23 cellular contexts compared by ENCODE assay signal in the genomic region with DNA sequence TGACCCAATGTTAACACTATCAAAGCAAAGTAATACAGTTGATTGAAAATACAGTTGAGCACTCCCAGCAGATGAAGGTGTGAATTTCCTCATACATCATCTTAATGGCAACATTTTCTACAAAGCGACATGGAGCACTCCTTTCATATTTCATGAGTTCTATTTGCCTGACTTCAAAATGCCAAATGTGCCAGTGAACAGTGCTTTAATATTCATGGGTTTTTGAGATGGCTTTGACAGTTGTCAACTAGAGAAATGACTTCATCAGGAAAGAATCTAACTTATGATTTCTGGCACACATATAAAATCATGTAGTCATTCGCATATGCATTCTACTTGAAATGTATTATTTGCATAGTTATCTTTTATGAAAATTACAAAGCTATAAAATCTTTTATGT.
"Had no signal": no experiment of that assay in that cellular context is flagged by ENCODE, and none has a peak within 500 bp of the region (broad histone marks: within the 10 kb centered on the region; RNA-seq: fewer than 3 reads in every experiment).

No MANE protein-coding gene starts in this region.

- DNase-seq: IMR-90, Kasumi-1, KG1, MV-4-11, NCI-H1092, NCI-H1105 treated with DMSO at 0.1 percent for 48 hours, NCI-H1417 treated with DMSO at 0.1 percent for 48 hours, NCI-H187, NCI-H2029 treated with DMSO at 0.1 percent for 48 hours, NCI-H2171 treated with DMSO at 0.1 percent for 48 hours, NCI-H345, NCI-H446 treated with DMSO at 0.1 percent for 48 hours, NCI-H510A treated with DMSO at 0.1 percent for 48 hours, NCI-H69, NCI-H774, PC-9, Peyer's patch, Right ventricle myocardium superior, RPMI8226, SIG-M5 had no signal

- H3K4me2 ChIP-seq: PC-9 had no signal

- H3K4me3 ChIP-seq: PC-9, Peyer's patch, SJSA1, SK-N-MC had no signal

- ATAC-seq: HepG2 had no signal

- H3K27ac ChIP-seq: PC-9, Peyer's patch, SJSA1, SK-N-MC had no signal

- H3K27me3 ChIP-seq: Peyer's patch, SJSA1 had no signal

- FAIRE-seq: HepG2 had no signal

- H3K9me3 ChIP-seq: Peyer's patch, SJSA1 had no signal

- H3K36me3 ChIP-seq: Peyer's patch, SJSA1 had no signal

- H2AFZ ChIP-seq: PC-9 had no signal

- H3K4me1 ChIP-seq: Peyer's patch, SJSA1 had no signal
